Comparison of ENCODE assay signal across 8 cellular contexts in the genomic region with DNA sequence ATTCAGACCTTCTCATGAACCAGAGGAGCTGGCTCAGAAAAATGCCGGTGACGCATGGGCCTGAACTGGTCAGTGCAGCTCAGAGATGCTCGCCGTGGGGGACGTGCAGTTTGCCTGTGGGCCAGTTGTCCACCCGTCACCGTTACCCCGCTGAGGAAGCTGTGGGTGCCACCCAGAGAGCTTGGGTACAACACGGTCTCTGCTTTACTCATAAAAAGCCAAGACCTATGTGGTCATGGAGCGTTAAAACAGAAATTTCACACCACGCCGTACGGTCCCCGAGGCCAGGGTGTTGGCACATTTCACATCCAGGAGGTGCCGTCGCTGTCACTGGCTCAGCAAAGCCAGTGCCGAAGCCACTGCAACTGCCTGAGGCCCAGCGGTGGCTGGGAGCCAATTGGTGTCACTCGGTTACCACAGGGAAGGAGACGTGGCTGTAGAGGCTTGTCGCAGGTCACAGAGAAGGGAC.
DNase-seq lines count a peak whose midpoint lies in the region; ATAC-seq and TF ChIP-seq lines count a peak whose summit lies in the region.

No MANE protein-coding gene starts in this region.

- H3K4me1 Mint-ChIP-seq in CD8-positive, alpha-beta memory T cell, result peaks cover 30 to 50% (median 43%) of the 10 kb centered on the region in 3 donors

- H3K4me2 ChIP-seq in OCI-LY1 (ENCODE audit: low read length), result peak overlapping the region; percentile 24; the same call in 1 of the 2 replicates

- peak overlapping the region; percentile 90 for H3K27ac ChIP-seq in CD8-positive, alpha-beta memory T cell (ENCODE audit: low read depth, low read length)
- H3K27ac ChIP-seq in OCI-LY1 (ENCODE audit: low read depth, low read length, poor library complexity, severe bottlenecking) (no peak overlapping the region), mucosa of rectum (ENCODE audit: low read depth in 2 of 2, low read length in 2 of 2) (peak overlapping the region; percentile 78 to 82), thoracic aorta (peak overlapping the region; percentile 67 to 90)

- no peak overlapping the region for H2AFZ ChIP-seq in OCI-LY1 (ENCODE audit: low read length)

- no peaks in the 10 kb centered on the region for H3K79me2 ChIP-seq in OCI-LY1 (ENCODE audit: insufficient read depth, low read length)

- ATAC-seq in thoracic aorta (ENCODE audit: insufficient number of reproducible peaks, low FRiP score, low read depth), result no peak
- ATAC-seq in GM19351 (IDR thresholded peaks at IDR 0.05; ENCODE audit: unreplicated experiment), result no peak
- ATAC-seq in GM18858 (IDR thresholded peaks at IDR 0.05; ENCODE audit: unreplicated experiment), result no peak

- no peak overlapping the region for H3K9ac ChIP-seq in OCI-LY1 (ENCODE audit: low read length)
- H3K9ac ChIP-seq in mucosa of rectum (ENCODE audit: low read depth in 1 of 2, low read length in 2 of 2), result peak overlapping the region in 1 of 2 donors; percentile 47

- no peaks in the 10 kb centered on the region for H3K9me3 ChIP-seq in CD8-positive, alpha-beta memory T cell (ENCODE audit: low read length)
- H3K9me3 ChIP-seq in OCI-LY1 (ENCODE audit: low read length) (no peaks in the 10 kb centered on the region), mucosa of rectum (ENCODE audit: control insufficient read depth in 2 of 2, low read length in 2 of 2) (no peaks in the 10 kb centered on the region), thoracic aorta (no peaks in the 10 kb centered on the region)

- CTCF ChIA-PET in CD8-positive, alpha-beta memory T cell (lab: Charles Lee), result interaction anchor here (1.2 to 3.5 kb wide), 2 partner anchors 269 to 418 kb away, joined by 3 to 15 read pairs; no protein-coding TSS in a partner anchor

- H3K27me3 Mint-ChIP-seq in CD8-positive, alpha-beta memory T cell, result peaks cover 0 to 6% of the 10 kb centered on the region in 2 donors

- H4K20me1 ChIP-seq in OCI-LY1 (ENCODE audit: insufficient read depth, low read length), result no peaks in the 10 kb centered on the region

- H3K4me1 ChIP-seq in CD8-positive, alpha-beta memory T cell (ENCODE audit: insufficient read depth, low read length), result peaks cover 37% of the 10 kb centered on the region
- peaks cover 23% of the 10 kb centered on the region for H3K4me1 ChIP-seq in OCI-LY1 (ENCODE audit: insufficient read depth, low read length, severe bottlenecking)
- H3K4me1 ChIP-seq in mucosa of rectum (ENCODE audit: control insufficient read depth in 2 of 2, insufficient read depth in 2 of 2, low read length in 2 of 2), result peaks cover 13 to 17% of the 10 kb centered on the region in 2 donors
- H3K4me1 ChIP-seq in thoracic aorta (ENCODE audit: control insufficient read depth in 1 of 2, low read depth in 2 of 2), result peaks cover 41 to 67% of the 10 kb centered on the region in 2 donors

- no peaks in the 10 kb centered on the region for H3F3A ChIP-seq in OCI-LY1 (ENCODE audit: insufficient read depth, low read length)

- peak overlapping the region; percentile 95 to 99 (median 98) for H3K27ac Mint-ChIP-seq in CD8-positive, alpha-beta memory T cell

- H3K36me3 Mint-ChIP-seq in CD8-positive, alpha-beta memory T cell, result no peaks in the 10 kb centered on the region

- no peaks in the 10 kb centered on the region for H3K27me3 ChIP-seq in CD8-positive, alpha-beta memory T cell (ENCODE audit: insufficient read depth, low read length, poor library complexity, severe bottlenecking)
- peaks cover 7% of the 10 kb centered on the region; the same call in 1 of the 2 replicates for H3K27me3 ChIP-seq in OCI-LY1 (ENCODE audit: insufficient read depth, low read length)
- no peaks in the 10 kb centered on the region for H3K27me3 ChIP-seq in mucosa of rectum (ENCODE audit: control insufficient read depth in 2 of 2, insufficient read depth in 2 of 2, low read length in 2 of 2)
- H3K27me3 ChIP-seq in thoracic aorta (replicated peaks; ENCODE audit: insufficient read depth), result no peaks in the 10 kb centered on the region

- H3K4me3 Mint-ChIP-seq in CD8-positive, alpha-beta memory T cell, result peak overlapping the region; percentile 85 to 95 (median 89)

- no peaks in the 10 kb centered on the region for H3K36me3 ChIP-seq in CD8-positive, alpha-beta memory T cell (ENCODE audit: insufficient read depth, low read length)
- H3K36me3 ChIP-seq in OCI-LY1 (ENCODE audit: insufficient read depth, low read length), result no peaks in the 10 kb centered on the region; the same call in 1 of the 2 replicates
- H3K36me3 ChIP-seq in mucosa of rectum (ENCODE audit: control insufficient read depth in 2 of 2, insufficient read depth in 2 of 2, low read length in 2 of 2), result no peaks in the 10 kb centered on the region
- no peaks in the 10 kb centered on the region for H3K36me3 ChIP-seq in thoracic aorta

- peak overlapping the region; percentile 51 for H3K4me3 ChIP-seq in CD8-positive, alpha-beta memory T cell (ENCODE audit: low read length)
- H3K4me3 ChIP-seq in OCI-LY1 (ENCODE audit: low read depth, low read length, poor library complexity, severe bottlenecking), result no peak overlapping the region
- peak overlapping the region in 1 of 2 donors; percentile 13 for H3K4me3 ChIP-seq in mucosa of rectum (ENCODE audit: low read length in 2 of 2)
- peak overlapping the region; percentile 9 for H3K4me3 ChIP-seq in thoracic aorta

- POLR2A ChIA-PET in CD8-positive, alpha-beta memory T cell (lab: Charles Lee), result interaction anchor here (1.1 to 1.4 kb wide), 2 partner anchors 116 to 339 kb away, joined by 3 to 4 read pairs; no protein-coding TSS in a partner anchor

- no peak for TF ChIP-seq CTCF in OCI-LY1 (IDR thresholded peaks at IDR 0.05; ENCODE audit: low read length)
- TF ChIP-seq CTCF in thoracic aorta (IDR thresholded peaks at IDR 0.05), result no peak

- DNase-seq in CD8-positive, alpha-beta memory T cell, result peak in 4 of 5 donors; percentile 58 to 83 (median 72)
- peak; percentile 7 for DNase-seq in activated naive CD4-positive, alpha-beta T cell treated with anti-CD3 and anti-CD28 coated beads, Interleukin-2, amount 50 U/mL, for 16 hours
- DNase-seq in thoracic aorta (ENCODE audit: low spot score) (peak; percentile 45), NCI-H748 (lab: John Stamatoyannopoulos, UW; ENCODE audit: unreplicated experiment) (no peak)

- no peaks in the 10 kb centered on the region for H3K9me3 Mint-ChIP-seq in CD8-positive, alpha-beta memory T cell

- H3K9me2 ChIP-seq in OCI-LY1 (ENCODE audit: low read depth, low read length), result no peaks in the 10 kb centered on the region
